ENCODE assay signal across 14 cellular contexts in genomic region chr4:3168029-3168428, GRCh38.
A peak's percentile ranks its signal among the peaks of the same experiment; 100 is the strongest.
DNase-seq lines count a peak whose midpoint lies in the region; ATAC-seq and TF ChIP-seq lines count a peak whose summit lies in the region.
"Had no signal": no experiment of that assay in that cellular context is flagged by ENCODE, and none has a peak within 500 bp of the region (broad histone marks: within the 10 kb centered on the region; RNA-seq: fewer than 3 reads in every experiment).

No MANE protein-coding gene starts in this region.

- peak; percentile 65 for DNase-seq in AG08396 (ENCODE audit: low spot score)
- peak; percentile 30 for DNase-seq in GM23338 (ENCODE audit: low spot score)
- no peak for DNase-seq in activated T-helper 2 cell treated with anti-CD3 and anti-CD28 coated beads, Interferon-gamma antibody, Interleukin-2, Interleukin-4, amounts not matched to agents 10 μg/mL and 5 μg/mL and 100 μg/mL, durations not matched to agents 14 hours and 24 hours and 36 hours (ENCODE audit: low spot score)
- peak; percentile 11 for DNase-seq in glomerular visceral epithelial cell (ENCODE audit: extremely low spot score)
- DNase-seq in effector CD8-positive, alpha-beta T cell (lab: John Stamatoyannopoulos, UW) = no peak
- DNase-seq in central memory CD4-positive, alpha-beta T cell = no peak
- no peak for DNase-seq in DMS153 (lab: John Stamatoyannopoulos, UW)
- DNase-seq: activated CD4-positive, alpha-beta memory T cell treated with anti-CD3 and anti-CD28 coated beads for 36 hours; COR-L47; kidney; NCI-H1694 treated with DMSO at 0.1 percent for 48 hours; psoas muscle; uterus had no signal

- 0 out of 2 replicates have a peak, but pooled peaks cover 4% of the 10 kb centered on the region for H3K36me3 ChIP-seq in GM23338 (ENCODE audit: insufficient read depth)
- H3K36me3 ChIP-seq: uterus had no signal

- H3K4me1 ChIP-seq in GM23338 (ENCODE audit: insufficient read depth) = peaks cover 17% of the 10 kb centered on the region; the same call in 1 of the 2 replicates
- H3K4me1 ChIP-seq: psoas muscle, uterus had no signal

- no peak overlapping the region for H3K4me3 ChIP-seq in GM23338
- H3K4me3 ChIP-seq: psoas muscle, uterus had no signal

- H2AFZ ChIP-seq in GM23338 = no peak overlapping the region

- H3K9me2 ChIP-seq in GM23338 (ENCODE audit: insufficient read depth) = no peaks in the 10 kb centered on the region

- H3K36me3 Mint-ChIP-seq in GM23338 (ENCODE audit: low read depth) = peaks cover 72% of the 10 kb centered on the region
- peaks cover 85% of the 10 kb centered on the region for H3K36me3 Mint-ChIP-seq in activated T-helper 2 cell treated with anti-CD3 and anti-CD28 coated beads, Interferon-gamma antibody, Interleukin-2, Interleukin-4, amounts not matched to agents 10 μg/mL and 5 μg/mL and 100 μg/mL, durations not matched to agents 14 hours and 24 hours and 36 hours (ENCODE audit: low read depth)

- peak overlapping the region; percentile 89 for H3K27ac Mint-ChIP-seq in GM23338
- peak overlapping the region; percentile 51 for H3K27ac Mint-ChIP-seq in activated T-helper 2 cell treated with anti-CD3 and anti-CD28 coated beads, Interferon-gamma antibody, Interleukin-2, Interleukin-4, amounts not matched to agents 10 μg/mL and 5 μg/mL and 100 μg/mL, durations not matched to agents 14 hours and 24 hours and 36 hours
- H3K27ac Mint-ChIP-seq: activated CD4-positive, alpha-beta memory T cell treated with anti-CD3 and anti-CD28 coated beads for 36 hours had no signal

- ATAC-seq in GM23338 = peak; percentile 86
- ATAC-seq in HG02798 (IDR thresholded peaks at IDR 0.05; ENCODE audit: poor library complexity, unreplicated experiment) = no peak

- peaks cover 4% of the 10 kb centered on the region for H4K20me1 ChIP-seq in GM23338 (replicated peaks; ENCODE audit: insufficient read depth)

- H3K4me2 ChIP-seq in GM23338 = no peak overlapping the region

- TF ChIP-seq CTCF in GM23338 (conservative IDR thresholded peaks at IDR 0.05; ENCODE audit: low read depth in 2 of 2) = no peak

- intact Hi-C loops in activated T-helper 2 cell treated with anti-CD3 and anti-CD28 coated beads, Interferon-gamma antibody, Interleukin-2, Interleukin-4, amounts not matched to agents 10 μg/mL and 5 μg/mL and 100 μg/mL, durations not matched to agents 14 hours and 24 hours and 36 hours (cut with micrococcal nuclease) = no loop called here

- peak overlapping the region; percentile 50 for H3K4me3 Mint-ChIP-seq in GM23338
- H3K4me3 Mint-ChIP-seq in activated T-helper 2 cell treated with anti-CD3 and anti-CD28 coated beads, Interferon-gamma antibody, Interleukin-2, Interleukin-4, amounts not matched to agents 10 μg/mL and 5 μg/mL and 100 μg/mL, durations not matched to agents 14 hours and 24 hours and 36 hours (ENCODE audit: low read depth) = no peak overlapping the region
- H3K4me3 Mint-ChIP-seq: activated CD4-positive, alpha-beta memory T cell treated with anti-CD3 and anti-CD28 coated beads for 36 hours had no signal

- peak overlapping the region; percentile 66 for H3K27ac ChIP-seq in GM23338 (ENCODE audit: low read depth)
- H3K27ac ChIP-seq: psoas muscle had no signal

- no peaks in the 10 kb centered on the region for H3F3A ChIP-seq in GM23338 (replicated peaks; ENCODE audit: low read depth)

- H3K4me1 Mint-ChIP-seq in GM23338 = peaks cover 32% of the 10 kb centered on the region
- H3K4me1 Mint-ChIP-seq in activated T-helper 2 cell treated with anti-CD3 and anti-CD28 coated beads, Interferon-gamma antibody, Interleukin-2, Interleukin-4, amounts not matched to agents 10 μg/mL and 5 μg/mL and 100 μg/mL, durations not matched to agents 14 hours and 24 hours and 36 hours (ENCODE audit: low read depth) = peaks cover 8% of the 10 kb centered on the region

- peaks cover 8% of the 10 kb centered on the region for H3K27me3 Mint-ChIP-seq in GM23338 (ENCODE audit: insufficient read depth, low read depth, poor library complexity)
- no peaks in the 10 kb centered on the region for H3K27me3 Mint-ChIP-seq in activated T-helper 2 cell treated with anti-CD3 and anti-CD28 coated beads, Interferon-gamma antibody, Interleukin-2, Interleukin-4, amounts not matched to agents 10 μg/mL and 5 μg/mL and 100 μg/mL, durations not matched to agents 14 hours and 24 hours and 36 hours (ENCODE audit: low read depth)
- H3K27me3 Mint-ChIP-seq: activated CD4-positive, alpha-beta memory T cell treated with anti-CD3 and anti-CD28 coated beads for 36 hours had no signal

- H3K79me2 ChIP-seq in GM23338 (replicated peaks; ENCODE audit: insufficient read depth) = peaks cover 74% of the 10 kb centered on the region

- peaks cover 6% of the 10 kb centered on the region; the same call in 2 of the 3 replicates for H3K9me3 Mint-ChIP-seq in GM23338
- H3K9me3 Mint-ChIP-seq in activated T-helper 2 cell treated with anti-CD3 and anti-CD28 coated beads, Interferon-gamma antibody, Interleukin-2, Interleukin-4, amounts not matched to agents 10 μg/mL and 5 μg/mL and 100 μg/mL, durations not matched to agents 14 hours and 24 hours and 36 hours = peaks cover 21% of the 10 kb centered on the region

- no peaks in the 10 kb centered on the region for H3K27me3 ChIP-seq in GM23338 (ENCODE audit: insufficient read depth)
- H3K27me3 ChIP-seq: uterus had no signal

TF ChIP-seq in GM23338, 12 proteins besides CTCF, POLR2A, EP300 and RAD21:
- TF ChIP-seq EZH2 (IDR thresholded peaks at IDR 0.05; ENCODE audit: low read depth, unreplicated experiment) = no peak
- no peak for TF ChIP-seq NANOG (IDR thresholded peaks at IDR 0.05; ENCODE audit: borderline replicate concordance)
- TF ChIP-seq ZNF462 (CRISPR knock-in tag; IDR thresholded peaks at IDR 0.05) = no peak

Comparison
In these comparisons a context has a peak if more than half of its experiments do, and no peak if none do; other contexts are left out.
1. DNase-seq: peak in AG08396 (single experiment), GM23338 (single experiment) and glomerular visceral epithelial cell (single experiment); none in activated T-helper 2 cell treated with anti-CD3 and anti-CD28 coated beads, Interferon-gamma antibody, Interleukin-2, Interleukin-4, amounts not matched to agents 10 μg/mL and 5 μg/mL and 100 μg/mL, durations not matched to agents 14 hours and 24 hours and 36 hours (single experiment), effector CD8-positive, alpha-beta T cell (single experiment), central memory CD4-positive, alpha-beta T cell (single experiment) and DMS153 (single experiment).